Comparison of ENCODE assay signal across 9 cellular contexts in the genomic region with DNA sequence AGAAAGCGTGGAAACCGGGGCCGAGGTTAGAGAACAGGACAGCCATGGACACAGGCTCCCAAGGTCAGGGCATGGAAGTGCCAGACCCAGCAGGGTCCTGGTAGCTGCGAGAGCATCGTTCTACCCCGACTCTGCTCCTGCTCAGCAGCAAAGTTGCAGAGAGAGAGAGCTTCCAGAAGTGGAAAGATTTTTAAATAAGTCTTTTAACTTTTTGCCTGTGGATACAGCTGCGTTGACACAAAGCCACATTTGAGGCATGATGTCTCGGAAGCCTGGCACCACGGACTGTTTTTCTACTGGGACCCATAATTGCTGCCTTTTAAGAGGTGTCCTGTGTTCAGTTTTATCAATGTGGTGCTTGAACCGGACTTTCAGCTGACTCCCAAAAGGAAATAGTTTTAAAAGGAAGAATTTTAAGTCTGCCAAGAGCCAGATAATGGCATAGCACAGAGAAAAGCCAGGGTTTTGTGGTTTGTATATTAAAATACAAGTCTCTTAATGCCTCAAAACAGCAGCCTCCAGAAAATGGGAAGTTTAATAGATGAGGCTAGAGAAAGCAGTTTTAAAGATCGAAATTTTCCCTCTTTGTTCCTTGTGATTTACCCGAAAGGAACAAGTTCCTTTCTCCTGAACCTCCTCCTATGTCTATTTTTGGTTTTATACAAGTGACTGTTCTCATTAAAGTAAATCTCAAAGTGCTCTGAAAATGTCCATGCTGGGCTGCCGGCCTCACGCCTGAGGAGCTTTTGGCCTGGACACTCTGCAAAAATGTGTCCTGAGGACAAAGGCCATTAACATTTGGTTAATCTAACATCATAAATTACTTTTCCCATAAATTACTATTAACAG.
DNase-seq lines count a peak whose midpoint lies in the region; ATAC-seq and TF ChIP-seq lines count a peak whose summit lies in the region.
"Had no signal": no experiment of that assay in that cellular context is flagged by ENCODE, and none has a peak within 500 bp of the region (broad histone marks: within the 10 kb centered on the region; RNA-seq: fewer than 3 reads in every experiment).

No MANE protein-coding gene starts in this region.

- peaks cover 22% of the 10 kb centered on the region for H3K4me1 Mint-ChIP-seq in HFFc6 (ENCODE audit: low read depth)

- H3K27me3 ChIP-seq in esophagus muscularis mucosa (no peaks in the 10 kb centered on the region), spleen (replicated peaks in 1 of 7) (no peaks in the 10 kb centered on the region)

- H3K4me3 ChIP-seq in esophagus muscularis mucosa (peak overlapping the region; percentile 0 to 13 (median 6)), mesodermal cell (ENCODE audit: extremely low read depth, insufficient read depth, low read length, poor library complexity, severe bottlenecking) (no peak overlapping the region), spleen (no peak overlapping the region)

- peak overlapping the region; percentile 71 for H3K27ac Mint-ChIP-seq in HFFc6

- TF ChIP-seq EP300 in esophagus muscularis mucosa (IDR thresholded peaks at IDR 0.05) = no peak

- WGBS in esophagus muscularis mucosa = 27% methylated on average over 11 of the region's 14 CpGs
- 85 to 88% methylated on average over 11 to 12 of the region's 14 CpGs for WGBS in mesodermal cell (ENCODE audit: insufficient coverage in 2 of 2), 2 experiments
- 37 to 62% (median 55%) methylated on average over 14 of the region's 14 CpGs for WGBS in spleen, 5 donors

- no peak for TF ChIP-seq POLR2A in esophagus muscularis mucosa (IDR thresholded peaks at IDR 0.05; ENCODE audit: low read depth)
- TF ChIP-seq POLR2A in spleen (IDR thresholded peaks at IDR 0.05) = no peak

- H3K4me1 ChIP-seq in esophagus muscularis mucosa = peaks cover 20 to 25% (median 22%) of the 10 kb centered on the region in 4 donors
- H3K4me1 ChIP-seq in mesodermal cell (ENCODE audit: control insufficient read depth, insufficient read depth, low read length, poor library complexity, severe bottlenecking) = peaks cover 12% of the 10 kb centered on the region
- H3K4me1 ChIP-seq in spleen = peaks cover 0 to 20% (median 15%) of the 10 kb centered on the region in 6 donors

- no peaks in the 10 kb centered on the region for H3K36me3 ChIP-seq in esophagus muscularis mucosa
- no peaks in the 10 kb centered on the region for H3K36me3 ChIP-seq in mesodermal cell (ENCODE audit: control insufficient read depth, insufficient read depth, low read length)
- no peaks in the 10 kb centered on the region for H3K36me3 ChIP-seq in spleen

- peaks cover 4% of the 10 kb centered on the region for H3K36me3 Mint-ChIP-seq in HFFc6 (ENCODE audit: low read depth)

- peak; percentile 7 for DNase-seq in HFFc6
- no peak for DNase-seq in esophagus muscularis mucosa (ENCODE audit: extremely low spot score)
- no peak for DNase-seq in spleen
- no peak for DNase-seq in SKM-1 treated with dmso at 0.1 percent for 144 hours (lab: John Stamatoyannopoulos, UW; ENCODE audit: unreplicated experiment)
- no peak for DNase-seq in NCI-H524 treated with DMSO at 0.1 percent for 48 hours (lab: John Stamatoyannopoulos, UW)
- DNase-seq in NCI-H128 (lab: John Stamatoyannopoulos, UW; ENCODE audit: unreplicated experiment) = no peak
- DNase-seq: COR-L47 had no signal

- H3K27me3 Mint-ChIP-seq in HFFc6 (ENCODE audit: insufficient read depth) = no peaks in the 10 kb centered on the region

- H3K4me3 Mint-ChIP-seq in HFFc6 = peak overlapping the region; percentile 39

- ATAC-seq in GM18517 (IDR thresholded peaks at IDR 0.05; ENCODE audit: unreplicated experiment) = no peak

- H3K27ac ChIP-seq in esophagus muscularis mucosa (replicated peaks in 1 of 4) (peak overlapping the region; percentile 73 to 84 (median 76)), mesodermal cell (ENCODE audit: low read depth, low read length, severe bottlenecking) (peak overlapping the region; percentile 79), spleen (peak overlapping the region; percentile 6 to 76 (median 68))

- TF ChIP-seq CTCF in HFFc6 (IDR thresholded peaks at IDR 0.05) (no peak), esophagus muscularis mucosa (IDR thresholded peaks at IDR 0.05) (no peak), spleen (IDR thresholded peaks at IDR 0.05 in 8 of 11, conservative IDR thresholded peaks at IDR 0.05 in 3 of 11) (no peak)

- intact Hi-C loops in esophagus muscularis mucosa (cut with DNase I) (no loop called here), spleen (cut with DNase I; ENCODE audit: low total_unique reads) (no loop called here)

- H3K9me3 ChIP-seq in esophagus muscularis mucosa (no peaks in the 10 kb centered on the region), mesodermal cell (ENCODE audit: control insufficient read depth, low read length) (no peaks in the 10 kb centered on the region), spleen (no peaks in the 10 kb centered on the region)

- H3K9me3 Mint-ChIP-seq in HFFc6 = no peaks in the 10 kb centered on the region

Comparison
In these comparisons a context has a peak if more than half of its experiments do, and no peak if none do; other contexts are left out.
1. H3K4me3 ChIP-seq: peak in esophagus muscularis mucosa (4 of 4); none in mesodermal cell (single experiment) and spleen (0 of 8).
2. Peak in every context shown above with its lines, with median percentiles within 50 percentile points of each other: H3K27ac ChIP-seq.